ENCODE assay signal across 26 cellular contexts in the genomic region with DNA sequence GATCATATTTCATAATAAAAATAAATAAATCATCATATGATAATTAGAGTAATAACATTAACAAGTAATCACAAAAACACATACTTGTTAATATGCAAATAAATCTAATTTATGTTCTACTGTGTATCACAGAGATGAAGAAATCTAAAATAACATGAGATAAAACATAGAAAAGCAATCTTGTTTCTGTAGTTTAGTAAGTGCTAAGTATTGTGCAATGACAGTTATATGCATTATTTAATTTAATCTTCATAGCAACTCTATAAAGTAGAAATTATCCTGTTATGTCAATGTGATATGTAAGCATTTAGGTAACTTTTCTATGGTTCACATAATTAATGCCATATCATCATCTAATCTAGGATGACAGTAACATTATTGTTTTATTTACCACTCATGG.
"Had no signal": no experiment of that assay in that cellular context is flagged by ENCODE, and none has a peak within 500 bp of the region (broad histone marks: within the 10 kb centered on the region; RNA-seq: fewer than 3 reads in every experiment).

No MANE protein-coding gene starts in this region.

- H3K4me2 ChIP-seq: hepatocyte had no signal

- ATAC-seq: left colon; left lung; naive thymus-derived CD8-positive, alpha-beta T cell; psoas muscle; sciatic nerve; stimulated activated naive B cell treated with anti-CD40 and anti-IgM and Interleukin-4, amounts not matched to agents 10 μg/mL and 1 μg/mL and 100 μg/mL, for 72 hours; stimulated activated naive CD8-positive, alpha-beta T cell treated with anti-CD3 and anti-CD28 coated beads, Interleukin-15, Interleukin-2, amounts not matched to agents 100 U/mL and 50 U/mL, for 24 hours had no signal

- H3K4me3 ChIP-seq: hepatocyte, left lung, lower lobe of right lung, psoas muscle, right atrium auricular region, skin epidermis, stomach, testis, thyroid gland, transverse colon, upper lobe of left lung, vagina had no signal

- FAIRE-seq: keratinocyte had no signal

- H3K4me1 ChIP-seq: left lung, lower lobe of right lung, parathyroid adenoma, psoas muscle, right atrium auricular region, stomach, testis, thyroid gland, transverse colon, upper lobe of left lung, vagina had no signal

- H3K9ac ChIP-seq: parathyroid adenoma had no signal

- DNase-seq: left colon; left lung; lower lobe of right lung; mammary epithelial cell; mesenchymal stem cell; naive thymus-derived CD8-positive, alpha-beta T cell; nucleus accumbens; psoas muscle; stimulated activated CD4-positive, alpha-beta T cell treated with anti-CD3 and anti-CD28 coated beads, Interleukin-12 subunit alpha, Interleukin-12 subunit beta, amount 100 ng/mL, for 4 hours; stimulated activated CD4-positive, alpha-beta T cell treated with anti-CD3 and anti-CD28 coated beads, Interleukin-15, amount 100 ng/mL, for 24 hours; stimulated activated CD4-positive, alpha-beta T cell treated with anti-CD3 and anti-CD28 coated beads, Interleukin-2, amount 100 ng/mL, for 24 hours; stimulated activated CD4-positive, alpha-beta T cell treated with anti-CD3 and anti-CD28 coated beads, Interleukin-4, amount 100 ng/mL, for 1 hour; stimulated activated naive B cell treated with anti-CD40 and anti-IgM and Interleukin-4, amounts not matched to agents 10 μg/mL and 1 μg/mL and 100 μg/mL, for 72 hours; stimulated activated naive CD8-positive, alpha-beta T cell treated with anti-CD3 and anti-CD28 coated beads, Interleukin-15, Interleukin-2, amounts not matched to agents 100 U/mL and 50 U/mL, for 24 hours; stomach; testis; thyroid gland; transverse colon; upper lobe of left lung had no signal

- H3K27ac ChIP-seq: hepatocyte, left lung, lower lobe of right lung, parathyroid adenoma, psoas muscle, right atrium auricular region, skin epidermis, stomach, testis, thyroid gland, transverse colon, upper lobe of left lung, vagina had no signal

- H3K27me3 ChIP-seq: hepatocyte, left lung, right atrium auricular region, stomach, testis, thyroid gland, transverse colon, upper lobe of left lung, vagina had no signal

- H3K36me3 ChIP-seq: left lung, lower lobe of right lung, right atrium auricular region, stomach, thyroid gland, transverse colon, upper lobe of left lung, vagina had no signal

- H2AFZ ChIP-seq: hepatocyte, parathyroid adenoma had no signal

- H3K9me3 ChIP-seq: left lung, lower lobe of right lung, psoas muscle, right atrium auricular region, stomach, testis, thyroid gland, transverse colon, upper lobe of left lung, vagina had no signal
